8 cellular contexts compared by ENCODE assay signal in genomic region chr15:62390793-62391543, GRCh38. TPM values are rescaled to one million over a fixed set of nuclear protein-coding genes. Genes with fewer than 3 reads are reported as not detected.
DNase-seq lines count a peak whose midpoint lies in the region; ATAC-seq and TF ChIP-seq lines count a peak whose summit lies in the region.

No MANE protein-coding gene starts in this region.

- TF ChIP-seq POLR2A in lower leg skin (IDR thresholded peaks at IDR 0.05), result no peak

- H3K27ac ChIP-seq in AG04450 (ENCODE audit: low read depth, low read length), result peak overlapping the region; percentile 31

- intact Hi-C loops in activated B cell treated with CpG ODN at 0.5 μM for 24 hours (cut with micrococcal nuclease) (no loop called here), lower leg skin (cut with DNase I; ENCODE audit: low total_unique reads) (no loop called here)

- H3K27me3 Mint-ChIP-seq in activated B cell treated with CpG ODN at 0.5 μM for 24 hours, result peaks cover 18% of the 10 kb centered on the region

- H3K27me3 ChIP-seq in AG04450 (ENCODE audit: control insufficient read depth, insufficient read depth, low read length), result no peaks in the 10 kb centered on the region

- POLR2A ChIA-PET in AG04450 (lab: Yijun Ruan, JAX), result interaction anchor here (0.6 to 2.0 kb wide), 5 partner anchors 69 to 228 kb away, joined by 3 to 9 read pairs (median 4); no protein-coding TSS in a partner anchor
- POLR2A ChIA-PET in activated B cell treated with CpG ODN at 0.5 μM for 24 hours (lab: Charles Lee), result no interaction called here

- peak; percentile 37 for ATAC-seq in GM18502 (IDR thresholded peaks at IDR 0.05; ENCODE audit: poor library complexity, unreplicated experiment)
- ATAC-seq in activated B cell treated with CpG ODN at 0.5 μM for 24 hours (ENCODE audit: low read depth), result no peak

- H3K4me1 Mint-ChIP-seq in activated B cell treated with CpG ODN at 0.5 μM for 24 hours, result peaks cover 12% of the 10 kb centered on the region

- peak overlapping the region; percentile 93 for H3K4me3 Mint-ChIP-seq in activated B cell treated with CpG ODN at 0.5 μM for 24 hours

- H3K4me3 ChIP-seq in AG04450 (ENCODE audit: low read depth, low read length) (peak overlapping the region; percentile 98), lower leg skin (ENCODE audit: low read depth, poor library complexity, severe bottlenecking) (peak overlapping the region; percentile 94)

- 0 to 1% methylated on average over 34 to 46 of the region's 53 CpGs for WGBS in lower leg skin, 2 donors

- H3K9me3 Mint-ChIP-seq in activated B cell treated with CpG ODN at 0.5 μM for 24 hours, result no peaks in the 10 kb centered on the region

- H3K36me3 Mint-ChIP-seq in activated B cell treated with CpG ODN at 0.5 μM for 24 hours (ENCODE audit: low read depth), result peaks cover 4% of the 10 kb centered on the region

- CTCF ChIA-PET in AG04450 (lab: Charles Lee) (interaction anchor here (0.6 to 2.0 kb wide), 8 partner anchors 15 to 356 kb away, joined by 3 to 13 read pairs (median 3); no protein-coding TSS in a partner anchor), activated B cell treated with CpG ODN at 0.5 μM for 24 hours (lab: Charles Lee) (no interaction called here)

- no peaks in the 10 kb centered on the region; the same call in 1 of the 2 replicates for H3K9me3 ChIP-seq in AG04450 (ENCODE audit: control insufficient read depth, insufficient read depth, low read length)

- TF ChIP-seq CTCF in AG04450 (IDR thresholded peaks at IDR 0.05; ENCODE audit: low read depth, low read length) (peak; percentile 4; the same call in 1 of the 2 replicates), activated B cell treated with CpG ODN at 0.5 μM for 24 hours (IDR thresholded peaks at IDR 0.05) (no peak), lower leg skin (IDR thresholded peaks at IDR 0.05) (no peak)

- DNase-seq in AG04450 (ENCODE audit: low read depth, low spot score) (no peak), HuH-7.5 (ENCODE audit: low spot score) (peak; percentile 18), activated B cell treated with CpG ODN at 0.5 μM for 24 hours (peak; percentile 24), ecto neural progenitor cell (ENCODE audit: low spot score) (peak; percentile 77), lower leg skin (ENCODE audit: low spot score in 2 of 2) (peak; percentile 28 to 88), NCI-H774 (lab: John Stamatoyannopoulos, UW) (no peak)
- DNase-seq in stimulated activated CD8-positive, alpha-beta memory T cell treated with anti-CD3 and anti-CD28 coated beads, Interleukin-4, amount 100 ng/mL, for 24 hours (ENCODE audit: low read depth), result peak; percentile 5

- peak overlapping the region; percentile 69 for H3K27ac Mint-ChIP-seq in activated B cell treated with CpG ODN at 0.5 μM for 24 hours

RNA-seq across cellular contexts. Expression of gene TLN2, which starts 0.6 kb away (rescaled TPM):
- polyA plus RNA-seq in AG04450 (2011; rRNA removed), result 12.6 and 13.0 TPM in 2 replicates
- 36.6 and 43.6 TPM in 2 replicates for polyA minus RNA-seq in AG04450 (2011; rRNA and poly(A)+ RNA removed)
- total RNA-seq in activated B cell treated with CpG ODN at 0.5 μM for 24 hours (0.76 and 0.89 TPM in 2 replicates), lower leg skin (10 to 100 TPM in 2 of 4 donors, 1 to 10 TPM in 2; 6.2 to 20.1 (median 13.0) TPM)

Comparison
In these comparisons a context has a peak if more than half of its experiments do, and no peak if none do; other contexts are left out.
1. DNase-seq: peak in HuH-7.5 (single experiment), activated B cell treated with CpG ODN at 0.5 μM for 24 hours (single experiment), ecto neural progenitor cell (single experiment), lower leg skin (2 of 2) and stimulated activated CD8-positive, alpha-beta memory T cell treated with anti-CD3 and anti-CD28 coated beads, Interleukin-4, amount 100 ng/mL, for 24 hours (single experiment); none in AG04450 (single experiment) and NCI-H774 (single experiment).